8 cellular contexts compared by ENCODE assay signal in genomic region chr15:64013179-64014043, GRCh38. TPM values are rescaled to one million over a fixed set of nuclear protein-coding genes. Genes with fewer than 3 reads are reported as not detected.
A peak's percentile ranks its signal among the peaks of the same experiment; 100 is the strongest.
DNase-seq lines count a peak whose midpoint lies in the region; ATAC-seq and TF ChIP-seq lines count a peak whose summit lies in the region.

No MANE protein-coding gene starts in this region.

- no peak overlapping the region for H3K27ac Mint-ChIP-seq in chondrocyte (ENCODE audit: unreplicated experiment)

- H3K9me3 Mint-ChIP-seq in chondrocyte (ENCODE audit: low read depth), result no peaks in the 10 kb centered on the region

- WGBS in stomach, 5 donors, result 27 to 59% (median 35%) methylated on average over 3 of the region's 3 CpGs

- ATAC-seq in left colon, result peak; percentile 57

- TF ChIP-seq CTCF in stomach (IDR thresholded peaks at IDR 0.05) (no peak), chondrocyte (IDR thresholded peaks at IDR 0.05) (no peak)

- H3K4me1 Mint-ChIP-seq in chondrocyte (ENCODE audit: low read depth), result peaks cover 32% of the 10 kb centered on the region

- intact Hi-C loops in left colon (cut with DNase I, micrococcal nuclease), result no loop called here
- intact Hi-C loops in stomach (cut with DNase I; ENCODE audit: low total_unique reads), result no loop called here

- H3K36me3 Mint-ChIP-seq in chondrocyte (ENCODE audit: low read depth), result no peaks in the 10 kb centered on the region

- no peaks in the 10 kb centered on the region for H3K27me3 Mint-ChIP-seq in chondrocyte (ENCODE audit: low read depth)

- H3K27me3 ChIP-seq in stomach, result no peaks in the 10 kb centered on the region

- no peak for TF ChIP-seq POLR2A in stomach (IDR thresholded peaks at IDR 0.05)

- H3K27ac ChIP-seq in stomach, result peak overlapping the region; percentile 56 to 78 (median 69)

- no peak for TF ChIP-seq EP300 in stomach (IDR thresholded peaks at IDR 0.05)

- H3K36me3 ChIP-seq in stomach, result no peaks in the 10 kb centered on the region

- peaks cover 43 to 96% (median 52%) of the 10 kb centered on the region in 4 donors for H3K4me1 ChIP-seq in stomach

- peak; percentile 9 for DNase-seq in activated naive CD4-positive, alpha-beta T cell treated with Interleukin-2 at 50 U/mL for 16 hours
- DNase-seq in activated naive CD4-positive, alpha-beta T cell (lab: John Stamatoyannopoulos, UW), result no peak
- DNase-seq in SK-N-DZ (ENCODE audit: low spot score) (peak; percentile 29), left colon (peak; percentile 53 to 59), stomach (peak; percentile 60), chondrocyte (ENCODE audit: low spot score) (no peak), UCSD-AML1 (lab: John Stamatoyannopoulos, UW; ENCODE audit: unreplicated experiment) (no peak), NCI-H1105 treated with DMSO at 0.1 percent for 48 hours (lab: John Stamatoyannopoulos, UW) (no peak)

- H3K9me3 ChIP-seq in stomach, result no peaks in the 10 kb centered on the region

- no peak overlapping the region for H3K4me3 Mint-ChIP-seq in chondrocyte (ENCODE audit: unreplicated experiment)

- H3K4me3 ChIP-seq in stomach, result no peak overlapping the region

RNA-seq across cellular contexts. Expression of gene DAPK2, which starts 32.9 kb away (rescaled TPM):
- 0.28 and 0.65 TPM in 2 replicates for polyA plus RNA-seq in SK-N-DZ (2014; cell fraction: cytosol; rRNA removed)
- polyA plus RNA-seq in SK-N-DZ (2014; cell fraction: nucleus; rRNA removed), result 0.62 and 0.67 TPM in 2 replicates
- total RNA-seq in left colon (10 to 100 TPM; 48.8 to 58.3 TPM), stomach (100 to 1,000 TPM in 1 of 5 donors, 10 to 100 TPM in 3, 1 to 10 TPM in 1; 9.0 to 178 (median 16.8) TPM), chondrocyte (1.2 to 1.6 TPM (median 1.3 TPM) in 3 replicates)
- 10 to 100 TPM in 1 of 3 donors, 1 to 10 TPM in 2; 5.2 to 29.3 (median 5.3) TPM for polyA plus RNA-seq in stomach

Comparison
In these comparisons a context has a peak if more than half of its experiments do, and no peak if none do; other contexts are left out.
1. DNase-seq: peak in activated naive CD4-positive, alpha-beta T cell treated with Interleukin-2 at 50 U/mL for 16 hours (single experiment), SK-N-DZ (single experiment), left colon (2 of 2) and stomach (single experiment); none in activated naive CD4-positive, alpha-beta T cell (0 of 4), chondrocyte (single experiment), UCSD-AML1 (single experiment) and NCI-H1105 treated with DMSO at 0.1 percent for 48 hours (single experiment).